Comparison of ENCODE assay signal across 1 cellular context in genomic region chr3:170572665-170573253, GRCh38.
A peak's percentile ranks its signal among the peaks of the same experiment; 100 is the strongest.
TF ChIP-seq lines count a peak whose summit lies in the region.

No MANE protein-coding gene starts in this region.

TF ChIP-seq in K562, 482 proteins besides CTCF, POLR2A, EP300 and RAD21 (continued from another document):
- TF ChIP-seq CHD7 (IDR thresholded peaks at IDR 0.05; ENCODE audit: low read depth, low read length) (no peak), C11orf30 (IDR thresholded peaks at IDR 0.05; ENCODE audit: low read depth) (no peak), ZSCAN29 (IDR thresholded peaks at IDR 0.05) (no peak), ZBTB17 (CRISPR knock-in tag; IDR thresholded peaks at IDR 0.05) (no peak), FOXM1 (IDR thresholded peaks at IDR 0.05; ENCODE audit: low read depth) (peak; percentile 45; the same call in 1 of the 2 replicates), FOXM1 (CRISPR knock-in tag; IDR thresholded peaks at IDR 0.05; ENCODE audit: low read depth) (no peak), FUS (optimal IDR thresholded peaks at IDR 0.05; ENCODE audit: low read depth, low read length) (no peak), KLF6 (CRISPR knock-in tag; IDR thresholded peaks at IDR 0.05; ENCODE audit: borderline replicate concordance) (no peak), RAD51 (IDR thresholded peaks at IDR 0.05; ENCODE audit: borderline replicate concordance, low read depth) (0 out of 2 replicates have a peak, but pooled peaks have one; percentile 15), MNT (conservative IDR thresholded peaks at IDR 0.05) (0 out of 4 replicates have a peak, but pooled peaks of 1 of the 2 experiments have one; percentile 37), ZNF561 (CRISPR knock-in tag; conservative IDR thresholded peaks at IDR 0.05) (no peak), HMG20B (CRISPR knock-in tag; IDR thresholded peaks at IDR 0.05) (no peak), FOS (IDR thresholded peaks at IDR 0.05; ENCODE audit: extremely low read depth, insufficient read length) (peak; percentile 45), JUNB (CRISPR knock-in tag; conservative IDR thresholded peaks at IDR 0.05) (peak; percentile 71; the same call in 1 of the 2 replicates), NKRF (IDR thresholded peaks at IDR 0.05; ENCODE audit: borderline replicate concordance) (no peak), SIX5 (IDR thresholded peaks at IDR 0.05; ENCODE audit: borderline replicate concordance in 1 of 2, insufficient read depth in 1 of 2, low read depth in 1 of 2, low read length in 2 of 2) (no peak), HLTF (IDR thresholded peaks at IDR 0.05) (no peak), ZNF589 (CRISPR knock-in tag; IDR thresholded peaks at IDR 0.05; ENCODE audit: low read depth) (no peak), CHD4 (IDR thresholded peaks at IDR 0.05; ENCODE audit: insufficient read depth, insufficient replicate concordance, low read depth, low read length, poor library complexity, severe bottlenecking) (no peak), FOSL1 (tag; conservative IDR thresholded peaks at IDR 0.05) (peak; percentile 99), ARID1B (IDR thresholded peaks at IDR 0.05) (peak; percentile 70), MAX (CRISPR knock-in tag; IDR thresholded peaks at IDR 0.05) (no peak), HMGXB4 (CRISPR knock-in tag; IDR thresholded peaks at IDR 0.05) (no peak), POLR3G (IDR thresholded peaks at IDR 0.05; ENCODE audit: extremely low read depth, insufficient read length, insufficient replicate concordance) (no peak), CBFA2T3 (IDR thresholded peaks at IDR 0.05) (peak; percentile 69), MTA3 (IDR thresholded peaks at IDR 0.05; ENCODE audit: borderline replicate concordance) (0 out of 2 replicates have a peak, but pooled peaks have one; percentile 21), PRMT5 (CRISPR knock-in tag; IDR thresholded peaks at IDR 0.05) (no peak), RCOR1 (IDR thresholded peaks at IDR 0.05; ENCODE audit: borderline replicate concordance in 1 of 2, low read depth in 2 of 2, low read length in 2 of 2) (peak in 1 of 2 experiments; percentile 42; a peak in 1 of 4 replicates), MYBL2 (IDR thresholded peaks at IDR 0.05; ENCODE audit: low read depth) (peak; percentile 85), MYBL2 (CRISPR knock-in tag; IDR thresholded peaks at IDR 0.05; ENCODE audit: borderline replicate concordance) (no peak), MAFK (IDR thresholded peaks at IDR 0.05; ENCODE audit: low read length) (no peak), MEIS2 (IDR thresholded peaks at IDR 0.05; ENCODE audit: partially characterized antibody) (peak; percentile 45), CBFA2T2 (conservative IDR thresholded peaks at IDR 0.05) (peak; percentile 57), SMARCA4 (IDR thresholded peaks at IDR 0.05) (peak; percentile 75), JUN (IDR thresholded peaks at IDR 0.05; ENCODE audit: borderline replicate concordance, low read depth, low read length) (peak; percentile 93), JUN (CRISPR knock-in tag; IDR thresholded peaks at IDR 0.05; ENCODE audit: borderline replicate concordance) (no peak), NUFIP1 (IDR thresholded peaks at IDR 0.05; ENCODE audit: partially characterized antibody) (no peak), ZEB2 (IDR thresholded peaks at IDR 0.05) (0 out of 2 replicates have a peak, but pooled peaks have one; percentile 20), ATF3 (IDR thresholded peaks at IDR 0.05) (peak; percentile 93), ATF3 (CRISPR knock-in tag; conservative IDR thresholded peaks at IDR 0.05) (no peak), TAL1 (IDR thresholded peaks at IDR 0.05) (0 out of 2 replicates have a peak, but pooled peaks have one; percentile 6), CEBPG (CRISPR knock-in tag; IDR thresholded peaks at IDR 0.05) (no peak), CEBPG (tag; conservative IDR thresholded peaks at IDR 0.05 in 1 of 2, IDR thresholded peaks at IDR 0.05 in 1 of 2) (peak in 1 of 2 experiments; percentile 44; a peak in 1 of 4 replicates), BACH1 (tag; IDR thresholded peaks at IDR 0.05) (peak; percentile 60; the same call in 1 of the 2 replicates), HDAC3 (IDR thresholded peaks at IDR 0.05; ENCODE audit: borderline replicate concordance, partially characterized antibody) (no peak), PTBP1 (IDR thresholded peaks at IDR 0.05; ENCODE audit: low read depth, low read length) (no peak), ZNF76 (CRISPR knock-in tag; IDR thresholded peaks at IDR 0.05; ENCODE audit: borderline replicate concordance) (no peak), CHD2 (IDR thresholded peaks at IDR 0.05; ENCODE audit: low read depth, low read length) (no peak), SMARCE1 (IDR thresholded peaks at IDR 0.05) (peak; percentile 52; the same call in 1 of the 2 replicates)
